In the genomic region with DNA sequence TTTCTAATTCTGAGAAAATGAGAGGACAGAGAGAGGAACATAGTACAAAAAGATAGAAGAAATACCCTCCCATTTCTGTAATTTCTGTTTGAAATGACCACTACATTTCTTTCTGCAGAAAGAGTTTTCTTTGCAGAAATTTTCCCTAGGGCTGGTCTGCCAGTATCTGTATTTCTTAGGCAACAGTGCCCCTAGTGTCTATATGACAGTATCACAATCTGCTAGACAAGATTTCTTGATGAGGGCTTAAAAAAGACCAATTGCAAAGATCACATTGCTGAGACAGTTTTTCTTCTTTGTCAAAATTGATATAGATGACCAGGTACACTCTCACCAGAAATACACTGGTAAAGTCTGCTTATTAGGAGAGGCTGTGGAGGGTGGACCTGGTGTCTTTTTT, we compare ENCODE assay signal across 9 cellular contexts.
DNase-seq lines count a peak whose midpoint lies in the region; ATAC-seq and TF ChIP-seq lines count a peak whose summit lies in the region.
"Had no signal": no experiment of that assay in that cellular context is flagged by ENCODE, and none has a peak within 500 bp of the region (broad histone marks: within the 10 kb centered on the region; RNA-seq: fewer than 3 reads in every experiment).

No MANE protein-coding gene starts in this region.

- H3K4me3 Mint-ChIP-seq in neural crest cell: no peak overlapping the region
- no peak overlapping the region for H3K4me3 Mint-ChIP-seq in stimulated activated effector memory CD8-positive, alpha-beta T cell treated with anti-CD3 and anti-CD28 coated beads, Interleukin-12 subunit alpha, Interleukin-12 subunit beta, amount 100 ng/mL, for 72 hours
- H3K4me3 Mint-ChIP-seq: central memory CD8-positive, alpha-beta T cell had no signal

- TF ChIP-seq CTCF in BE2C (IDR thresholded peaks at IDR 0.05; ENCODE audit: low read depth, low read length) (peak; percentile 55), dorsolateral prefrontal cortex (IDR thresholded peaks at IDR 0.05 in 54 of 56, conservative IDR thresholded peaks at IDR 0.05 in 2 of 56; ENCODE audit: low read depth in 1 of 56, partially characterized antibody in 56 of 56) (peak in 55 of 56 donors; percentile 43 to 82 (median 73)), neural crest cell (conservative IDR thresholded peaks at IDR 0.05) (peak; percentile 74)

- H3K36me3 ChIP-seq in BE2C: no peaks in the 10 kb centered on the region

- H3K9me3 Mint-ChIP-seq in neural crest cell: peaks cover 12% of the 10 kb centered on the region
- H3K9me3 Mint-ChIP-seq in stimulated activated effector memory CD8-positive, alpha-beta T cell treated with anti-CD3 and anti-CD28 coated beads, Interleukin-12 subunit alpha, Interleukin-12 subunit beta, amount 100 ng/mL, for 72 hours: no peaks in the 10 kb centered on the region
- H3K9me3 Mint-ChIP-seq: central memory CD8-positive, alpha-beta T cell had no signal

- H3K4me1 Mint-ChIP-seq in neural crest cell: peaks cover 3% of the 10 kb centered on the region
- no peaks in the 10 kb centered on the region for H3K4me1 Mint-ChIP-seq in stimulated activated effector memory CD8-positive, alpha-beta T cell treated with anti-CD3 and anti-CD28 coated beads, Interleukin-12 subunit alpha, Interleukin-12 subunit beta, amount 100 ng/mL, for 72 hours
- H3K4me1 Mint-ChIP-seq: central memory CD8-positive, alpha-beta T cell had no signal

- H3K4me1 ChIP-seq in BE2C: no peaks in the 10 kb centered on the region

- no peak overlapping the region for H3K27ac Mint-ChIP-seq in neural crest cell (ENCODE audit: unreplicated experiment)
- no peak overlapping the region for H3K27ac Mint-ChIP-seq in stimulated activated effector memory CD8-positive, alpha-beta T cell treated with anti-CD3 and anti-CD28 coated beads, Interleukin-12 subunit alpha, Interleukin-12 subunit beta, amount 100 ng/mL, for 72 hours

- H3K4me3 ChIP-seq in BE2C (ENCODE audit: low read depth, low read length) (no peak overlapping the region), dorsolateral prefrontal cortex (no peak overlapping the region)

- DNase-seq in BE2C: no peak
- DNase-seq in NCI-H524 treated with DMSO at 0.1 percent for 48 hours (lab: John Stamatoyannopoulos, UW): peak; percentile 0
- DNase-seq in dorsolateral prefrontal cortex: peak in 1 of 10 donors; percentile 3
- DNase-seq in neural crest cell (ENCODE audit: low read depth, low spot score): no peak
- no peak for DNase-seq in stimulated activated effector memory CD8-positive, alpha-beta T cell treated with anti-CD3 and anti-CD28 coated beads, Interleukin-12 subunit alpha, Interleukin-12 subunit beta, amount 100 ng/mL, for 72 hours (ENCODE audit: low spot score in 2 of 2)

- intact Hi-C loops in dorsolateral prefrontal cortex (cut with DNase I): no loop called here

- no peaks in the 10 kb centered on the region for H3K9me3 ChIP-seq in BE2C

- H3K36me3 Mint-ChIP-seq in neural crest cell (ENCODE audit: low read depth): peaks cover 15% of the 10 kb centered on the region
- no peaks in the 10 kb centered on the region for H3K36me3 Mint-ChIP-seq in stimulated activated effector memory CD8-positive, alpha-beta T cell treated with anti-CD3 and anti-CD28 coated beads, Interleukin-12 subunit alpha, Interleukin-12 subunit beta, amount 100 ng/mL, for 72 hours

- ATAC-seq in GM18858 (IDR thresholded peaks at IDR 0.05; ENCODE audit: unreplicated experiment) (peak; percentile 60), esophagus mucosa (no peak), GM19452 (IDR thresholded peaks at IDR 0.05; ENCODE audit: unreplicated experiment) (no peak)
- ATAC-seq in stimulated activated effector memory CD8-positive, alpha-beta T cell treated with anti-CD3 and anti-CD28 coated beads, Interleukin-12 subunit alpha, Interleukin-12 subunit beta, amount 100 ng/mL, for 72 hours: no peak

- no peak overlapping the region for H3K27ac ChIP-seq in dorsolateral prefrontal cortex

- no peaks in the 10 kb centered on the region for H3K27me3 Mint-ChIP-seq in neural crest cell (ENCODE audit: low read depth)

- H3K27me3 ChIP-seq in BE2C (no peaks in the 10 kb centered on the region), dorsolateral prefrontal cortex (peaks cover 0 to 37% (median 5%) of the 10 kb centered on the region in 45 donors)
